Comparison of ENCODE assay signal across 20 cellular contexts in genomic region chr2:59774821-59775463, GRCh38.
DNase-seq lines count a peak whose midpoint lies in the region; ATAC-seq, FAIRE-seq and TF ChIP-seq lines count a peak whose summit lies in the region.
"Had no signal": no experiment of that assay in that cellular context is flagged by ENCODE, and none has a peak within 500 bp of the region (broad histone marks: within the 10 kb centered on the region; RNA-seq: fewer than 3 reads in every experiment).

No MANE protein-coding gene starts in this region.

- TF ChIP-seq EP300 in H1 (IDR thresholded peaks at IDR 0.05; ENCODE audit: borderline replicate concordance in 1 of 2, low read depth in 2 of 2, low read length in 2 of 2) = no peak

- intact Hi-C loops in psoas muscle (cut with DNase I) (no loop called here), adrenal gland (cut with DNase I) (no loop called here)

- no peak overlapping the region for H2BK12ac ChIP-seq in H1 (ENCODE audit: low read depth, low read length)

- TF ChIP-seq POLR2A in H1 (IDR thresholded peaks at IDR 0.05; ENCODE audit: control extremely low read depth in 1 of 2, low read depth in 2 of 2, low read length in 2 of 2) (no peak), adrenal gland (IDR thresholded peaks at IDR 0.05) (no peak)

- no peaks in the 10 kb centered on the region for H3K79me2 ChIP-seq in H1 (ENCODE audit: control insufficient read depth in 1 of 2, insufficient read depth in 2 of 2, low read length in 2 of 2)

- CTCF ChIA-PET in H1 (lab: Charles Lee; ENCODE audit: partially characterized antibody) = interaction anchor here (1.1 to 1.3 kb wide), 3 partner anchors 13 to 20 kb away, joined by 3 to 6 read pairs (median 5); no protein-coding TSS in a partner anchor

- no peak overlapping the region for H3K4ac ChIP-seq in H1 (replicated peaks; ENCODE audit: insufficient read length, low read depth, low read length)

- ATAC-seq in psoas muscle = no peak
- no peak for ATAC-seq in left lobe of liver
- ATAC-seq: GM12878 had no signal

- no peak overlapping the region for H4K8ac ChIP-seq in H1 (ENCODE audit: extremely low read depth, insufficient read depth, low read length)

- H3K23me2 ChIP-seq in H1 (ENCODE audit: low read depth, low read length) = no peaks in the 10 kb centered on the region

- no peak overlapping the region for H2BK15ac ChIP-seq in H1 (ENCODE audit: low read length)

- no peak overlapping the region for H3K18ac ChIP-seq in H1 (ENCODE audit: extremely low read depth, low read length)

- H2BK5ac ChIP-seq in H1 (ENCODE audit: low read depth, low read length) = no peak overlapping the region

- no peak overlapping the region for H3K23ac ChIP-seq in H1 (ENCODE audit: insufficient read length)

- peak; percentile 15 for DNase-seq in NAMALWA (ENCODE audit: low spot score)
- no peak for DNase-seq in H1 (ENCODE audit: low read depth in 1 of 2, low spot score in 2 of 2)
- peak; percentile 14 for DNase-seq in middle frontal gyrus (ENCODE audit: extremely low spot score, low spot score)
- DNase-seq in psoas muscle = no peak
- DNase-seq in activated CD8-positive, alpha-beta memory T cell treated with anti-CD3 and anti-CD28 coated beads for 24 hours = no peak
- no peak for DNase-seq in adrenal gland
- DNase-seq in left lobe of liver (ENCODE audit: low spot score) = no peak
- DNase-seq: COR-L47, DMS153, GM23248, Karpas-422, MM.1S, NCI-H1105, NCI-H1694, NCI-H2227 treated with DMSO at 0.1 percent for 48 hours, NCI-H524, RPMI8226, SIG-M5 had no signal

- no peaks in the 10 kb centered on the region for H3K79me1 ChIP-seq in H1 (ENCODE audit: low read depth, low read length)

- 93% methylated on average over 2 of the region's 2 CpGs; no CpG with 5 or more reads in 1 of the 2 experiments for WGBS in H1 (ENCODE audit: extremely low coverage in 1 of 2, insufficient coverage in 1 of 2, insufficient read length in 1 of 2, insufficient replicate concordance in 2 of 2, low coverage in 1 of 2, low lambda C conversion rate in 2 of 2, missing lambda C conversion rate in 1 of 2), 2 experiments
- WGBS in psoas muscle, 3 donors = 60 to 79% (median 73%) methylated on average over 2 of the region's 2 CpGs
- 75 to 79% (median 77%) methylated on average over 2 of the region's 2 CpGs for WGBS in adrenal gland, 4 donors

- TF ChIP-seq CTCF in H1 (IDR thresholded peaks at IDR 0.05; ENCODE audit: control extremely low read depth in 1 of 3, insufficient read depth in 1 of 3, low read depth in 1 of 3, low read length in 3 of 3) = peak in 1 of 3 experiments; percentile 17; a peak in 1 of 4 replicates
- no peak for TF ChIP-seq CTCF in psoas muscle (IDR thresholded peaks at IDR 0.05)
- no peak for TF ChIP-seq CTCF in adrenal gland (IDR thresholded peaks at IDR 0.05)

- no peaks in the 10 kb centered on the region for H3K9me3 ChIP-seq in H1 (ENCODE audit: insufficient read depth in 2 of 2, low read depth in 1 of 2, low read length in 1 of 2)
- H3K9me3 ChIP-seq in psoas muscle = no peaks in the 10 kb centered on the region
- no peaks in the 10 kb centered on the region for H3K9me3 ChIP-seq in adrenal gland (replicated peaks in 1 of 3)

- H2AK5ac ChIP-seq in H1 (ENCODE audit: low read depth, low read length) = no peak overlapping the region

- H3K27ac ChIP-seq in H1 (ENCODE audit: low read depth, low read length) (no peak overlapping the region), psoas muscle (no peak overlapping the region), adrenal gland (no peak overlapping the region)
- H3K27ac ChIP-seq: GM23248 had no signal

- no peak for TF ChIP-seq RAD21 in H1 (IDR thresholded peaks at IDR 0.05 in 1 of 2, conservative IDR thresholded peaks at IDR 0.05 in 1 of 2; ENCODE audit: low read depth in 2 of 2, low read length in 2 of 2)

- no peaks in the 10 kb centered on the region for H4K20me1 ChIP-seq in H1 (replicated peaks in 1 of 2; ENCODE audit: control insufficient read depth in 1 of 2, insufficient read depth in 2 of 2, low read length in 2 of 2)

- H3K4me3 ChIP-seq in H1 (ENCODE audit: extremely low read depth in 1 of 4, insufficient read depth in 2 of 4, low read depth in 3 of 4, low read length in 4 of 4) (no peak overlapping the region), psoas muscle (no peak overlapping the region), adrenal gland (no peak overlapping the region)
- H3K4me3 ChIP-seq: GM12878, GM23248 had no signal

- no peak overlapping the region for H3K9ac ChIP-seq in H1 (replicated peaks in 1 of 4; ENCODE audit: extremely low read depth in 1 of 4, low read depth in 3 of 4, low read length in 3 of 4)
- H3K9ac ChIP-seq: GM23248 had no signal

- no peak overlapping the region for H3K4me2 ChIP-seq in H1 (ENCODE audit: insufficient read depth in 1 of 2, low read depth in 2 of 2, low read length in 2 of 2)

- H2BK20ac ChIP-seq in H1 (ENCODE audit: low read length) = no peak overlapping the region

- POLR2A ChIA-PET in H1 (lab: Charles Lee; ENCODE audit: partially characterized antibody) = no interaction called here

- H3K56ac ChIP-seq in H1 (replicated peaks; ENCODE audit: insufficient read length, low read depth, low read length) = no peak overlapping the region

- H2AFZ ChIP-seq in H1 (ENCODE audit: low read length) = 0 out of 2 replicates have a peak overlapping the region, but pooled peaks have one; percentile 14
- H2AFZ ChIP-seq: GM23248 had no signal

- H2BK120ac ChIP-seq in H1 (replicated peaks; ENCODE audit: low read depth, low read length) = no peak overlapping the region

- H3K27me3 ChIP-seq in H1 (replicated peaks in 1 of 4; ENCODE audit: control insufficient read depth in 3 of 4, extremely low read depth in 1 of 4, insufficient read depth in 3 of 4, low read length in 3 of 4) = no peaks in the 10 kb centered on the region
- no peaks in the 10 kb centered on the region for H3K27me3 ChIP-seq in psoas muscle (ENCODE audit: insufficient read depth in 3 of 3, low read length in 2 of 3)
- no peaks in the 10 kb centered on the region for H3K27me3 ChIP-seq in adrenal gland

- no peaks in the 10 kb centered on the region for H3K36me3 ChIP-seq in H1 (ENCODE audit: control insufficient read depth in 2 of 4, insufficient read depth in 4 of 4, low read length in 3 of 4)
- H3K36me3 ChIP-seq in psoas muscle (ENCODE audit: insufficient read depth in 1 of 2, low read depth in 1 of 2) = no peaks in the 10 kb centered on the region
- no peaks in the 10 kb centered on the region for H3K36me3 ChIP-seq in adrenal gland (replicated peaks in 1 of 2)

- H4K91ac ChIP-seq in H1 (replicated peaks; ENCODE audit: insufficient read length, low read length) = no peak overlapping the region

- no peaks in the 10 kb centered on the region for H3K4me1 ChIP-seq in H1 (replicated peaks in 1 of 4; ENCODE audit: control insufficient read depth in 3 of 4, insufficient read depth in 4 of 4, low read length in 3 of 4)
- H3K4me1 ChIP-seq in psoas muscle = peaks cover 19% of the 10 kb centered on the region
- no peaks in the 10 kb centered on the region for H3K4me1 ChIP-seq in adrenal gland (replicated peaks in 1 of 2)

- no peak overlapping the region for H4K5ac ChIP-seq in H1 (ENCODE audit: insufficient read length, low read depth, low read length)

- no peak overlapping the region for H3K14ac ChIP-seq in H1 (ENCODE audit: insufficient read length)

- peak; percentile 27 for FAIRE-seq in G401.6 (lab: Jason Lieb, UNC)
- no peak for FAIRE-seq in H1 (lab: Jason Lieb, UNC)

TF ChIP-seq in H1, 55 proteins besides CTCF, POLR2A, EP300 and RAD21 (continues in another document):
- TF ChIP-seq CBX5 (IDR thresholded peaks at IDR 0.05; ENCODE audit: low read depth, low read length) (no peak), SIX5 (IDR thresholded peaks at IDR 0.05; ENCODE audit: low read depth, low read length) (no peak), POLR2AphosphoS5 (IDR thresholded peaks at IDR 0.05; ENCODE audit: low read depth, low read length) (no peak), HDAC6 (IDR thresholded peaks at IDR 0.05; ENCODE audit: low read depth, low read length) (no peak), JUN (IDR thresholded peaks at IDR 0.05; ENCODE audit: low read depth, low read length) (no peak), RNF2 (IDR thresholded peaks at IDR 0.05; ENCODE audit: borderline replicate concordance, low read depth, low read length, missing control alignments, poor library complexity, severe bottlenecking) (no peak), TEAD4 (IDR thresholded peaks at IDR 0.05; ENCODE audit: low read depth, low read length) (no peak), SIRT6 (IDR thresholded peaks at IDR 0.05; ENCODE audit: low read length) (no peak), SAP30 (IDR thresholded peaks at IDR 0.05; ENCODE audit: insufficient read depth, insufficient replicate concordance, low read length) (no peak), MAFK (IDR thresholded peaks at IDR 0.05; ENCODE audit: low read depth, low read length) (no peak), SIN3A (conservative IDR thresholded peaks at IDR 0.05 in 1 of 2, IDR thresholded peaks at IDR 0.05 in 1 of 2; ENCODE audit: low read depth in 1 of 2, low read length in 2 of 2) (no peak), SP2 (IDR thresholded peaks at IDR 0.05; ENCODE audit: low read length) (no peak), SUZ12 (IDR thresholded peaks at IDR 0.05; ENCODE audit: low read length) (no peak), TAF1 (IDR thresholded peaks at IDR 0.05; ENCODE audit: low read depth, low read length) (no peak), EGR1 (IDR thresholded peaks at IDR 0.05; ENCODE audit: borderline replicate concordance, low read depth, low read length) (no peak), BACH1 (IDR thresholded peaks at IDR 0.05; ENCODE audit: low read length) (no peak), KDM4A (IDR thresholded peaks at IDR 0.05; ENCODE audit: low read depth, low read length, severe bottlenecking) (no peak)
- TF ChIP-seq, protein P1, sequence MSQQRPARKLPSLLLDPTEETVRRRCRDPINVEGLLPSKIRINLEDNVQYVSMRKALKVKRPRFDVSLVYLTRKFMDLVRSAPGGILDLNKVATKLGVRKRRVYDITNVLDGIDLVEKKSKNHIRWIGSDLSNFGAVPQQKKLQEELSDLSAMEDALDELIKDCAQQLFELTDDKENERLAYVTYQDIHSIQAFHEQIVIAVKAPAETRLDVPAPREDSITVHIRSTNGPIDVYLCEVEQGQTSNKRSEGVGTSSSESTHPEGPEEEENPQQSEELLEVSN (IDR thresholded peaks at IDR 0.05) = no peak

Comparison
In these comparisons a context has a peak if more than half of its experiments do, and no peak if none do; other contexts are left out.
1. DNase-seq: peak in NAMALWA (single experiment) and middle frontal gyrus (single experiment); none in H1 (0 of 2), psoas muscle (0 of 2), activated CD8-positive, alpha-beta memory T cell treated with anti-CD3 and anti-CD28 coated beads for 24 hours (single experiment), adrenal gland (0 of 7) and left lobe of liver (single experiment).